In genomic region chr7:561631-562393, GRCh38 we compare ENCODE assay signal across 23 cellular contexts. TPM values are rescaled to one million over a fixed set of nuclear protein-coding genes. Genes with fewer than 3 reads are reported as not detected.
DNase-seq lines count a peak whose midpoint lies in the region; ATAC-seq, FAIRE-seq and TF ChIP-seq lines count a peak whose summit lies in the region.
"Had no signal": no experiment of that assay in that cellular context is flagged by ENCODE, and none has a peak within 500 bp of the region (broad histone marks: within the 10 kb centered on the region; RNA-seq: fewer than 3 reads in every experiment).

No MANE protein-coding gene starts in this region.

- intact Hi-C loops in pancreas (cut with DNase I): no loop called here

- peak; percentile 85 for DNase-seq in ACHN
- peak in 2 of 3 donors; percentile 58 to 68 for DNase-seq in Peyer's patch
- DNase-seq in kidney epithelial cell (ENCODE audit: low read depth): peak; percentile 70
- peak; percentile 74 to 95 (median 88) for DNase-seq in pancreas
- DNase-seq in NCI-H2227 (lab: John Stamatoyannopoulos, UW; ENCODE audit: unreplicated experiment): no peak
- DNase-seq in NCI-H1694 (lab: John Stamatoyannopoulos, UW): no peak
- DNase-seq in T1000 (lab: John Stamatoyannopoulos, UW): no peak
- DNase-seq in NCI-H69 (lab: John Stamatoyannopoulos, UW): no peak
- DNase-seq: activated CD8-positive, alpha-beta memory T cell treated with anti-CD3 and anti-CD28 coated beads for 24 hours; activated naive CD8-positive, alpha-beta T cell treated with anti-CD3 and anti-CD28 coated beads, Interleukin-2, amount 10 ng/mL, durations not matched to agents 7 days and 5 days; foreskin keratinocyte; GOT3; Karpas-422; NCI-H1105; NCI-H2107; stimulated activated CD4-positive, alpha-beta T cell treated with anti-CD3 and anti-CD28 coated beads, Interleukin-4, amount 100 ng/mL, for 24 hours; uterus had no signal

- no peak for FAIRE-seq in pancreas (lab: Jason Lieb, UNC)
- FAIRE-seq: G401.6 had no signal

- 31 to 34% methylated on average over 38 to 44 of the region's 44 CpGs for WGBS in pancreas, 2 donors

- no peak overlapping the region for H3K27ac ChIP-seq in Peyer's patch
- peak overlapping the region; percentile 63 to 78 (median 72) for H3K27ac ChIP-seq in pancreas
- H3K27ac ChIP-seq: C4-2B, epithelial cell of prostate, foreskin keratinocyte, skin epidermis, uterus had no signal

- peak; percentile 89 to 96 (median 94) for ATAC-seq in pancreas
- ATAC-seq: activated CD4-positive, CD25-positive, alpha-beta regulatory T cell treated with anti-CD3 and anti-CD28 coated beads, Interleukin-2, amount 50 U/mL, for 24 hours; foreskin keratinocyte had no signal

- H3K4me3 ChIP-seq in Peyer's patch (no peak overlapping the region), kidney epithelial cell (ENCODE audit: low read depth, low read length) (no peak overlapping the region), pancreas (peak overlapping the region in 2 of 4 donors; percentile 8 to 20)
- H3K4me3 ChIP-seq: skin epidermis, uterus had no signal

- H3K9me3 ChIP-seq in Peyer's patch (no peaks in the 10 kb centered on the region), pancreas (no peaks in the 10 kb centered on the region)
- H3K9me3 ChIP-seq: uterus had no signal

- in situ Hi-C loops in ACHN (cut with HindIII; ENCODE audit: low pct_ligation_motif_present, low pct_unique_long_range_greater_than_20kb, low sequenced_read_pairs): no loop called here

- H3K27me3 ChIP-seq in Peyer's patch (no peaks in the 10 kb centered on the region), kidney epithelial cell (ENCODE audit: control insufficient read depth, insufficient read depth, low read length) (peaks cover 4% of the 10 kb centered on the region), pancreas (no peaks in the 10 kb centered on the region)
- H3K27me3 ChIP-seq: foreskin keratinocyte, uterus had no signal

- TF ChIP-seq POLR2A in Peyer's patch (IDR thresholded peaks at IDR 0.05): no peak

- no peaks in the 10 kb centered on the region for H3K36me3 ChIP-seq in Peyer's patch
- H3K36me3 ChIP-seq in kidney epithelial cell (ENCODE audit: control insufficient read depth, insufficient read depth, low read length): no peaks in the 10 kb centered on the region
- no peaks in the 10 kb centered on the region for H3K36me3 ChIP-seq in pancreas
- H3K36me3 ChIP-seq: uterus had no signal

- H3K4me1 ChIP-seq in Peyer's patch (peaks cover 0 to 14% (median 0%) of the 10 kb centered on the region in 4 donors), pancreas (peaks cover 5 to 9% (median 8%) of the 10 kb centered on the region in 3 donors)
- H3K4me1 ChIP-seq: foreskin keratinocyte, uterus had no signal

- TF ChIP-seq CTCF in Peyer's patch (IDR thresholded peaks at IDR 0.05): peak in 1 of 6 experiments; percentile 1
- no peak for TF ChIP-seq CTCF in kidney epithelial cell (IDR thresholded peaks at IDR 0.05; ENCODE audit: insufficient read depth, low read length, poor library complexity, severe bottlenecking)
- TF ChIP-seq CTCF in pancreas (IDR thresholded peaks at IDR 0.05): no peak

RNA-seq across cellular contexts. Expression of gene PDGFA, which starts 42.2 kb away (rescaled TPM):
- total RNA-seq in Peyer's patch: 10 to 100 TPM in 3 of 4 donors, 1 to 10 TPM in 1; 5.8 to 97.8 (median 59.4) TPM
- total RNA-seq in kidney epithelial cell: 65.6 and 92.4 TPM in 2 replicates
- total RNA-seq in pancreas: 100 to 1,000 TPM in 1 of 6 donors, 10 to 100 TPM in 5; 54.1 to 175 (median 81.5) TPM
- 10 to 100 TPM; 53.3 to 60.4 TPM for polyA plus RNA-seq in pancreas
- total RNA-seq: OCI-LY7 had no signal

Comparison
In these comparisons a context has a peak if more than half of its experiments do, and no peak if none do; other contexts are left out.
1. DNase-seq: peak in ACHN (single experiment), Peyer's patch (2 of 3), kidney epithelial cell (single experiment) and pancreas (6 of 6); none in NCI-H2227 (single experiment), NCI-H1694 (single experiment), T1000 (single experiment) and NCI-H69 (single experiment).
2. H3K27ac ChIP-seq: peak in pancreas (4 of 4); none in Peyer's patch (0 of 4).